In genomic region chr10:20811131-20811530, GRCh38 we compare ENCODE assay signal across 27 cellular contexts.
"Had no signal": no experiment of that assay in that cellular context is flagged by ENCODE, and none has a peak within 500 bp of the region (broad histone marks: within the 10 kb centered on the region; RNA-seq: fewer than 3 reads in every experiment).

No MANE protein-coding gene starts in this region.

- H3K4me2 ChIP-seq: hepatocyte, SK-N-SH had no signal

- H3K4me1 ChIP-seq: adrenal gland, esophagus squamous epithelium, gastroesophageal sphincter, lower lobe of right lung had no signal

- H3K9ac ChIP-seq: SK-N-SH had no signal

- DNase-seq: activated CD4-positive, alpha-beta T cell treated with anti-CD3 and anti-CD28 coated beads for 4 hours; activated CD4-positive, alpha-beta T cell treated with anti-CD3 and anti-CD28 coated beads, Interleukin-2, amount 50 U/mL, for 4 hours; activated effector memory CD4-positive, alpha-beta T cell treated with Interleukin-2 at 50 U/mL for 16 hours; activated naive CD4-positive, alpha-beta T cell treated with Interleukin-2 at 50 U/mL for 16 hours; activated naive CD8-positive, alpha-beta T cell treated with anti-CD3 and anti-CD28 coated beads for 36 hours; adrenal gland; aorta; central memory CD4-positive, alpha-beta T cell; effector CD8-positive, alpha-beta T cell; esophagus squamous epithelium; lower lobe of right lung; naive B cell; ovary; SK-N-SH; stimulated activated CD4-positive, alpha-beta T cell treated with anti-CD3 and anti-CD28 coated beads, Interleukin-15, amount 100 ng/mL, for 24 hours; stimulated activated CD4-positive, alpha-beta T cell treated with anti-CD3 and anti-CD28 coated beads, Interleukin-2, amount 100 ng/mL, for 24 hours; stimulated activated naive CD4-positive, alpha-beta T cell; SW 1271; T-helper 9 cell had no signal

- H2AFZ ChIP-seq: hepatocyte had no signal

- H3K27me3 ChIP-seq: adrenal gland, esophagus squamous epithelium, gastroesophageal sphincter, hepatocyte, ovary, suprapubic skin, tibial nerve had no signal

- H3K36me3 ChIP-seq: adrenal gland, gastroesophageal sphincter, ovary, tibial nerve had no signal

- H3K27ac ChIP-seq: adrenal gland, epithelial cell of prostate, esophagus squamous epithelium, gastroesophageal sphincter, hepatocyte, lower lobe of right lung, ovary, suprapubic skin, tibial nerve, VCaP had no signal

- H3K4me3 ChIP-seq: adrenal gland, esophagus squamous epithelium, gastroesophageal sphincter, hepatocyte, lower lobe of right lung, ovary, suprapubic skin, tibial nerve had no signal

- H3K9me3 ChIP-seq: adrenal gland, esophagus squamous epithelium, gastroesophageal sphincter, lower lobe of right lung, ovary, SK-N-SH, suprapubic skin, tibial nerve had no signal

- ATAC-seq: gastroesophageal sphincter, left lobe of liver, sciatic nerve had no signal

- H3K79me2 ChIP-seq: hepatocyte had no signal
